1 cellular context compared by ENCODE assay signal in genomic region chr17:28958820-28959455, GRCh38.
TF ChIP-seq lines count a peak whose summit lies in the region.

No MANE protein-coding gene starts in this region.

TF ChIP-seq in WTC11, 78 proteins besides CTCF, POLR2A, EP300 and RAD21 (continued from another document):
- no peak for TF ChIP-seq AFF4 (CRISPR knock-in tag; IDR thresholded peaks at IDR 0.05; ENCODE audit: borderline replicate concordance)
- TF ChIP-seq, protein P1, sequence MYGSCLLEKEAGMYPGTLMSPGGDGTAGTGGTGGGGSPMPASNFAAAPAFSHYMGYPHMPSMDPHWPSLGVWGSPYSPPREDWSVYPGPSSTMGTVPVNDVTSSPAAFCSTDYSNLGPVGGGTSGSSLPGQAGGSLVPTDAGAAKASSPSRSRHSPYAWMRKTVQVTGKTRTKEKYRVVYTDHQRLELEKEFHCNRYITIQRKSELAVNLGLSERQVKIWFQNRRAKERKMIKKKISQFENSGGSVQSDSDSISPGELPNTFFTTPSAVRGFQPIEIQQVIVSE (CRISPR knock-in tag; IDR thresholded peaks at IDR 0.05; ENCODE audit: borderline replicate concordance), result no peak
